In the genomic region with DNA sequence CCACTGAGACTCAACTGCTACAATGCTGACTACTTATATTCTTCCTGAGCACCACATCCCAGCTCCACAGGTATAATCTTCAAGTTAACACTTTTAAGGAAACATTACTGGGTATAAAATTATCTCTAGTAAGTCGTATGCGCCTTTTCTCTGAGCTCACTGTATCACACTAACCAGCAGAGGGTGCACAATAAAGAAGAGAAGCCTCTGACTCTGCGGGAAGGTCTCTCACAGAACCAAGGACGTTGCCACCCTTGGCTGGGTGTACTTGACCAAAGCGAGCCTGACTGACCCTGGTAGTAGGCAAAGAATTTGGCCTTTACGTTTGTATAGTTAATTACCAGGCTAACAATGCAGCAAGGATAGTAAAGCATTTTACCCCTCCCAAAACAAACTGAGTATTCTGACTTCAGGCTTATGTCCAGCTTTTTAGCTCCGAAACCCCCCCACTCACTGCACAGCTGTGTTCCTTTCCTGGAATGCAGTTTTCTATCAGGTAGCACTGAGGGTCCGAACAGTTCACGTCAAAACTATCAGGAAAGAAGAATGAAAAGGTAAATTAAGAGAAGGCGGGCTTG, we compare ENCODE assay signal across 8 cellular contexts. TPM values are rescaled to one million over a fixed set of nuclear protein-coding genes. Genes with fewer than 3 reads are reported as not detected.
DNase-seq lines count a peak whose midpoint lies in the region; ATAC-seq, FAIRE-seq and TF ChIP-seq lines count a peak whose summit lies in the region.

A gene with protein sequence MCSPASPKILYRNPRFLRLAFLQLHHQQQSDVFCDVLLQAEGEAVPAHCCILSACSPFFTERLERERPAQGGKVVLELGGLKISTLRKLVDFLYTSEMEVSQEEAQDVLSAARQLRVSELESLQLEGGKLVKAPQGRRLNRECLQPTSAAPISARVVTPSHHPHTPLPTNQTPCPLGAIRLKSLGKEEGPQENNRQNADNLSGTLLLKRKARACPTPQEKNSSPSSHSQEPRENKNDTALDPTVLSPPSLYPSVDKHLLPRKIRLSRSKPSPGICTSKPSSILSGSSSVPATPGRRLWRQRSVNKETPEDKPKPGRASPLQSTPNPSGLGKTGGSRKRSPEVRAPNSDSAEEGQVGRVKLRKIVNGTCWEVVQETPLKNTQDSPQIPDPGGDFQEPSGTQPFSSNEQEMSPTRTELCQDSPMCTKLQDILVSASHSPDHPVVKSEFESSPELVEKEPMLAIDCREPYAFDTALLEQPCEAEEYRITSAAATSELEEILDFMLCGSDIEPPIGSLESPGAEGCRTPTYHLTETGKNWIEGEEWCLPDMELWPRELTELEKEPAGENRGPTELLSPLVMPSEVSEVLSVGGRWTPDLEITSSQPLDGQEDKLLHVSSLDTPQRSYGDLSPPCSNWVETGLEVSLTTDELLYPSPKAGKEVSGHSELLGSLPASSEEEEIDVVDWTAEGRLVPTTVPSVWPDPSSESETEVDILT (minus strand): TSS at position 144 of the 578 bp plus-strand sequence. CDS start 631 bp downstream, outside the sequence.

- no peak for FAIRE-seq in RCC 7860 (lab: Jason Lieb, UNC)

- no peaks in the 10 kb centered on the region for H3K27me3 Mint-ChIP-seq in activated CD8-positive, alpha-beta T cell treated with anti-CD3 and anti-CD28 coated beads, Interleukin-2, amount 10 ng/mL, durations not matched to agents 7 days and 5 days (ENCODE audit: low read depth)

- peak; percentile 77 for TF ChIP-seq CTCF in LNCaP clone FGC (IDR thresholded peaks at IDR 0.05; ENCODE audit: control insufficient read depth, extremely low read depth, insufficient read depth)

- no peaks in the 10 kb centered on the region for H3K9me3 Mint-ChIP-seq in activated CD8-positive, alpha-beta T cell treated with anti-CD3 and anti-CD28 coated beads, Interleukin-2, amount 10 ng/mL, durations not matched to agents 7 days and 5 days (ENCODE audit: insufficient read depth)

- CTCF ChIA-PET in activated CD8-positive, alpha-beta T cell treated with anti-CD3 and anti-CD28 coated beads, Interleukin-2, amount 10 ng/mL, durations not matched to agents 7 days and 5 days (lab: Charles Lee): interaction anchor here (0.9 to 3.8 kb wide), 14 partner anchors 9 to 63 kb away, joined by 3 to 95 read pairs (median 6); a partner anchor contains a TSS

- intact Hi-C loops in left ventricle myocardium superior (cut with micrococcal nuclease): no loop called here

- DNase-seq in DMS153 (lab: John Stamatoyannopoulos, UW): peak; percentile 13
- no peak for DNase-seq in DMS153 treated with DMSO at 0.1 percent for 48 hours (lab: John Stamatoyannopoulos, UW; ENCODE audit: unreplicated experiment)
- DNase-seq in LNCaP clone FGC (ENCODE audit: low read depth): peak; percentile 51
- DNase-seq in activated CD8-positive, alpha-beta T cell treated with anti-CD3 and anti-CD28 coated beads, Interleukin-2, amount 10 ng/mL, durations not matched to agents 7 days and 5 days: no peak
- DNase-seq in left ventricle myocardium superior: no peak
- peak; percentile 60 for DNase-seq in superior temporal gyrus (ENCODE audit: extremely low spot score)
- no peak for DNase-seq in RCC 7860 (ENCODE audit: low spot score)
- no peak for DNase-seq in MV-4-11 (lab: John Stamatoyannopoulos, UW)

- H3K4me3 ChIP-seq in LNCaP clone FGC (ENCODE audit: low read depth, low read length): no peak within 1 kb of the TSS

- peaks cover 11% of the 10 kb centered on the region for H3K36me3 Mint-ChIP-seq in activated CD8-positive, alpha-beta T cell treated with anti-CD3 and anti-CD28 coated beads, Interleukin-2, amount 10 ng/mL, durations not matched to agents 7 days and 5 days (ENCODE audit: low read depth)

- POLR2A ChIA-PET in activated CD8-positive, alpha-beta T cell treated with anti-CD3 and anti-CD28 coated beads, Interleukin-2, amount 10 ng/mL, durations not matched to agents 7 days and 5 days (lab: Charles Lee): interaction anchor here (0.5 kb wide), 1 partner anchor 29 kb away, joined by 3 read pairs; no protein-coding TSS in a partner anchor

- H3K4me1 Mint-ChIP-seq in activated CD8-positive, alpha-beta T cell treated with anti-CD3 and anti-CD28 coated beads, Interleukin-2, amount 10 ng/mL, durations not matched to agents 7 days and 5 days (ENCODE audit: low read depth): peaks cover 21% of the 10 kb centered on the region

- H3K4me3 Mint-ChIP-seq in activated CD8-positive, alpha-beta T cell treated with anti-CD3 and anti-CD28 coated beads, Interleukin-2, amount 10 ng/mL, durations not matched to agents 7 days and 5 days: no peak within 1 kb of the TSS

- peak; percentile 41 for ATAC-seq in activated CD8-positive, alpha-beta T cell treated with anti-CD3 and anti-CD28 coated beads, Interleukin-2, amount 10 ng/mL, durations not matched to agents 7 days and 5 days
- ATAC-seq in left ventricle myocardium superior: peak; percentile 90

- no peak within 1 kb of the TSS for H3K27ac Mint-ChIP-seq in activated CD8-positive, alpha-beta T cell treated with anti-CD3 and anti-CD28 coated beads, Interleukin-2, amount 10 ng/mL, durations not matched to agents 7 days and 5 days

RNA-seq across cellular contexts. Expression of the gene that starts here (rescaled TPM):
- not detected for total RNA-seq in activated CD8-positive, alpha-beta T cell treated with anti-CD3 and anti-CD28 coated beads, Interleukin-2, amount 10 ng/mL, durations not matched to agents 7 days and 5 days
- not detected for total RNA-seq in left ventricle myocardium superior

Comparison
In these comparisons a context has a peak if more than half of its experiments do, and no peak if none do; other contexts are left out.
1. DNase-seq: peak in DMS153 (single experiment), LNCaP clone FGC (single experiment) and superior temporal gyrus (single experiment); none in DMS153 treated with DMSO at 0.1 percent for 48 hours (single experiment), activated CD8-positive, alpha-beta T cell treated with anti-CD3 and anti-CD28 coated beads, Interleukin-2, amount 10 ng/mL, durations not matched to agents 7 days and 5 days (single experiment), left ventricle myocardium superior (single experiment), RCC 7860 (single experiment) and MV-4-11 (single experiment).
2. Peak in ATAC-seq in activated CD8-positive, alpha-beta T cell treated with anti-CD3 and anti-CD28 coated beads, Interleukin-2, amount 10 ng/mL, durations not matched to agents 7 days and 5 days; RNA of the gene not detected or under 1 TPM.
3. Peak in ATAC-seq in left ventricle myocardium superior; RNA of the gene not detected or under 1 TPM.